In genomic region chr4:39559641-39560040, GRCh38 we compare ENCODE assay signal across 1 cellular context.
TF ChIP-seq lines count a peak whose summit lies in the region.

No MANE protein-coding gene starts in this region.

TF ChIP-seq in IMR-90, 13 proteins besides CTCF, POLR2A, EP300 and RAD21:
- no peak for TF ChIP-seq FOS (IDR thresholded peaks at IDR 0.05; ENCODE audit: low read depth, low read length)
- TF ChIP-seq RFX5 (IDR thresholded peaks at IDR 0.05; ENCODE audit: low read depth, low read length): no peak
- no peak for TF ChIP-seq MAZ (IDR thresholded peaks at IDR 0.05; ENCODE audit: borderline replicate concordance, low read depth, low read length)
- TF ChIP-seq SMC3 (IDR thresholded peaks at IDR 0.05; ENCODE audit: low read depth, low read length): no peak
- no peak for TF ChIP-seq MAFK (IDR thresholded peaks at IDR 0.05; ENCODE audit: low read depth, low read length)
- no peak for TF ChIP-seq CHD1 (IDR thresholded peaks at IDR 0.05; ENCODE audit: low read depth, low read length)
- TF ChIP-seq CEBPB (IDR thresholded peaks at IDR 0.05; ENCODE audit: low read depth, low read length): no peak
- no peak for TF ChIP-seq ELK1 (IDR thresholded peaks at IDR 0.05; ENCODE audit: borderline replicate concordance, low read depth, low read length)
- TF ChIP-seq USF2 (IDR thresholded peaks at IDR 0.05; ENCODE audit: low read depth, low read length): no peak
